ENCODE assay signal across 1 cellular context in genomic region chr11:59550842-59551650, GRCh38.
TF ChIP-seq lines count a peak whose summit lies in the region.

No MANE protein-coding gene starts in this region.

TF ChIP-seq in HEK293, 187 proteins besides CTCF, POLR2A, EP300 and RAD21 (continued from another document and continues in another):
- no peak; the same call in 1 of the 2 replicates for TF ChIP-seq ZBTB11 (tag by site-specific recombination; conservative IDR thresholded peaks at IDR 0.05; ENCODE audit: low read depth)
- TF ChIP-seq INSM2 (tag by site-specific recombination; IDR thresholded peaks at IDR 0.05), result no peak; the same call in 1 of the 2 replicates
- no peak for TF ChIP-seq ZNF76 (tag by site-specific recombination; IDR thresholded peaks at IDR 0.05; ENCODE audit: borderline replicate concordance, low read depth)
- TF ChIP-seq ZNF211 (tag by site-specific recombination; IDR thresholded peaks at IDR 0.05; ENCODE audit: low read depth), result no peak
- no peak for TF ChIP-seq ZNF114 (tag by site-specific recombination; IDR thresholded peaks at IDR 0.05)
- peak; percentile 58 for TF ChIP-seq ZNF362 (tag by site-specific recombination; IDR thresholded peaks at IDR 0.05)
- no peak for TF ChIP-seq ZNF558 (tag by site-specific recombination; IDR thresholded peaks at IDR 0.05)
- TF ChIP-seq BCL11B (tag by site-specific recombination; IDR thresholded peaks at IDR 0.05; ENCODE audit: low read depth), result no peak
- 0 out of 2 replicates have a peak, but pooled peaks have one; percentile 7 for TF ChIP-seq ZNF335 (tag by site-specific recombination; conservative IDR thresholded peaks at IDR 0.05)
- TF ChIP-seq ZBTB8A (tag by site-specific recombination; IDR thresholded peaks at IDR 0.05), result no peak
- no peak for TF ChIP-seq ZBTB10 (tag by site-specific recombination; IDR thresholded peaks at IDR 0.05)
- TF ChIP-seq ZNF530 (tag by site-specific recombination; IDR thresholded peaks at IDR 0.05; ENCODE audit: low read depth), result no peak
- TF ChIP-seq KLF17 (tag by site-specific recombination; IDR thresholded peaks at IDR 0.05), result peak; percentile 17; the same call in 1 of the 2 replicates
- no peak for TF ChIP-seq ZNF341 (tag by site-specific recombination; IDR thresholded peaks at IDR 0.05; ENCODE audit: low read depth)
- no peak for TF ChIP-seq ZNF704 (tag by site-specific recombination; IDR thresholded peaks at IDR 0.05)
- no peak for TF ChIP-seq SCRT2 (tag by site-specific recombination; IDR thresholded peaks at IDR 0.05)
- TF ChIP-seq ZNF660 (tag by site-specific recombination; IDR thresholded peaks at IDR 0.05), result no peak
- TF ChIP-seq SALL2 (tag by site-specific recombination; IDR thresholded peaks at IDR 0.05; ENCODE audit: borderline replicate concordance), result no peak
- TF ChIP-seq ZSCAN23 (tag by site-specific recombination; IDR thresholded peaks at IDR 0.05), result no peak
- no peak for TF ChIP-seq ZNF37A (tag by site-specific recombination; IDR thresholded peaks at IDR 0.05)
- TF ChIP-seq HOXA7 (CRISPR knock-in tag; IDR thresholded peaks at IDR 0.05; ENCODE audit: borderline replicate concordance), result no peak
- no peak for TF ChIP-seq ZNF18 (tag by site-specific recombination; IDR thresholded peaks at IDR 0.05)
- TF ChIP-seq ZNF791 (tag by site-specific recombination; IDR thresholded peaks at IDR 0.05), result no peak
- TF ChIP-seq ZNF311 (tag by site-specific recombination; IDR thresholded peaks at IDR 0.05; ENCODE audit: borderline replicate concordance), result no peak
- no peak; the same call in 1 of the 2 replicates for TF ChIP-seq ZBTB21 (tag by site-specific recombination; IDR thresholded peaks at IDR 0.05)
- TF ChIP-seq ZNF133 (tag by site-specific recombination; IDR thresholded peaks at IDR 0.05), result no peak
- TF ChIP-seq ELK4 (IDR thresholded peaks at IDR 0.05; ENCODE audit: borderline replicate concordance, low read depth, low read length), result no peak
- TF ChIP-seq ZFP3 (tag by site-specific recombination; IDR thresholded peaks at IDR 0.05; ENCODE audit: low read depth), result no peak
- TF ChIP-seq REPIN1 (tag by site-specific recombination; IDR thresholded peaks at IDR 0.05; ENCODE audit: low read depth), result no peak
- no peak for TF ChIP-seq ZNF701 (tag by site-specific recombination; IDR thresholded peaks at IDR 0.05)
- TF ChIP-seq ZNF214 (tag by site-specific recombination; IDR thresholded peaks at IDR 0.05; ENCODE audit: borderline replicate concordance), result no peak
- TF ChIP-seq SCRT1 (tag by site-specific recombination; IDR thresholded peaks at IDR 0.05; ENCODE audit: borderline replicate concordance), result no peak
- TF ChIP-seq KLF9 (tag by site-specific recombination; IDR thresholded peaks at IDR 0.05; ENCODE audit: low read depth), result no peak
- TF ChIP-seq ZNF518A (tag by site-specific recombination; conservative IDR thresholded peaks at IDR 0.05; ENCODE audit: low read depth), result no peak
- no peak for TF ChIP-seq ZNF768 (tag by site-specific recombination; IDR thresholded peaks at IDR 0.05)
- TF ChIP-seq ZNF449 (tag by site-specific recombination; IDR thresholded peaks at IDR 0.05), result no peak
- TF ChIP-seq ZNF2 (tag by site-specific recombination; IDR thresholded peaks at IDR 0.05), result peak; percentile 25; the same call in 1 of the 2 replicates
- TF ChIP-seq ZNF596 (tag by site-specific recombination; IDR thresholded peaks at IDR 0.05), result no peak
- no peak for TF ChIP-seq ZNF624 (tag by site-specific recombination; IDR thresholded peaks at IDR 0.05)
- no peak for TF ChIP-seq ZNF19 (tag by site-specific recombination; IDR thresholded peaks at IDR 0.05; ENCODE audit: low read depth)
- TF ChIP-seq ZNF157 (tag by site-specific recombination; IDR thresholded peaks at IDR 0.05), result no peak
